In the genomic region with DNA sequence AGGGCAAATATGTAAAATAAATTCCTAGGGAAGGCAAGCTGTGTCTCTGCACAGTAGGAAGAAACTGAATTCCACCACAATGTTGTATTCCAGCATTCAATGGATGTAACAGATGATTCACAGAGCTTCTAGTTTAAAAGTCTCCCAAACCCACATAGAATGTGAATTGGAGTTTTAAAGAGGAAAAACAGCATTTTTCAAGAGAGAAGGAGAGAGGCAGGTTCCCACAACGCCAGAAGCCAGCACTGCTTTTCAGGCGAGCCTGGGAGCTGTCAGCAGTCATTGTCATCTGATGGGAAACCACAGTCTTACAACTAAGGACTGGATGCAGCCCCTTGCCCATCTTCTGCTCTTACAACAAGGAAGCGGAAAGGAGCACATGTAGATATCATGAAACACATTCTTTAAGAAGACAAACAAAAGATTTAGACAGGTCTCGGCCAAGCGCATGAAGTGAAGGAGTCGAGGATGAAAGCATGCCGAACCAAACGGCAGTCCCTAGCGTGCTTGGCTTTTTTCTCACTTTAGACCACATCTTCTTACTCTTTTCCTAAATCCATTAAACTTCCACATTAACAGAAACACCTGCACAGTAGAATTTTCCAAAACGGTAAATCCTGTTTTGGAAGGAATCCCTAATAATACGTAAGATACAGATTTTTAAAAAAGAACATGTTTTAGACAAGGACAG, we compare ENCODE assay signal across 9 cellular contexts. TPM values are rescaled to one million over a fixed set of nuclear protein-coding genes. Genes with fewer than 3 reads are reported as not detected.
A peak's percentile ranks its signal among the peaks of the same experiment; 100 is the strongest.
DNase-seq lines count a peak whose midpoint lies in the region; ATAC-seq and TF ChIP-seq lines count a peak whose summit lies in the region.
"Had no signal": no experiment of that assay in that cellular context is flagged by ENCODE, and none has a peak within 500 bp of the region (broad histone marks: within the 10 kb centered on the region; RNA-seq: fewer than 3 reads in every experiment).

No MANE protein-coding gene starts in this region.

- peak overlapping the region; percentile 76 for H3K4me2 ChIP-seq in BLaER1

- TF ChIP-seq POLR2A in esophagus muscularis mucosa (IDR thresholded peaks at IDR 0.05; ENCODE audit: low read depth), result no peak

- no peaks in the 10 kb centered on the region for H3K4me1 ChIP-seq in BLaER1
- peaks cover 0 to 14% (median 14%) of the 10 kb centered on the region in 4 donors for H3K4me1 ChIP-seq in esophagus muscularis mucosa
- no peaks in the 10 kb centered on the region for H3K4me1 ChIP-seq in aorta (ENCODE audit: control insufficient read depth in 1 of 2, insufficient read depth in 2 of 2, low read length in 2 of 2)

- H4K20me1 ChIP-seq in BLaER1, result no peaks in the 10 kb centered on the region

- H3K36me3 ChIP-seq in BLaER1 (no peaks in the 10 kb centered on the region), esophagus muscularis mucosa (no peaks in the 10 kb centered on the region), aorta (ENCODE audit: control insufficient read depth in 1 of 2, insufficient read depth in 2 of 2, low read length in 1 of 2) (no peaks in the 10 kb centered on the region)
- H3K36me3 ChIP-seq: neutrophil had no signal

- H3K4me3 ChIP-seq in BLaER1 (peak overlapping the region; percentile 63; the same call in 1 of the 2 replicates), esophagus muscularis mucosa (peak overlapping the region; percentile 49 to 53 (median 52)), aorta (ENCODE audit: low read length in 2 of 2) (no peak overlapping the region)

- H3K9ac ChIP-seq in BLaER1, result no peak overlapping the region

- intact Hi-C loops in esophagus muscularis mucosa (cut with DNase I), result no loop called here
- intact Hi-C loops in aorta (cut with DNase I), result no loop called here

- ATAC-seq in HG02571 (IDR thresholded peaks at IDR 0.05; ENCODE audit: unreplicated experiment), result no peak
- no peak for ATAC-seq in aorta (ENCODE audit: low FRiP score)

- WGBS in esophagus muscularis mucosa, result 24% methylated on average over 11 of the region's 11 CpGs
- WGBS in aorta, 2 donors, result 10 to 11% methylated on average over 11 of the region's 11 CpGs

- H3K9me3 ChIP-seq in BLaER1 (peaks cover 5% of the 10 kb centered on the region; the same call in 1 of the 2 replicates), esophagus muscularis mucosa (no peaks in the 10 kb centered on the region), aorta (ENCODE audit: control insufficient read depth, low read length) (peaks cover 2% of the 10 kb centered on the region)
- H3K9me3 ChIP-seq: neutrophil had no signal

- no peak for TF ChIP-seq CTCF in esophagus muscularis mucosa (IDR thresholded peaks at IDR 0.05)

- TF ChIP-seq EP300 in esophagus muscularis mucosa (IDR thresholded peaks at IDR 0.05), result no peak

- H3K27ac ChIP-seq in BLaER1, result no peak overlapping the region
- no peak overlapping the region for H3K27ac ChIP-seq in esophagus muscularis mucosa (replicated peaks in 1 of 4)
- H3K27ac ChIP-seq in aorta (ENCODE audit: low read depth in 1 of 2, low read length in 2 of 2), result no peak overlapping the region
- H3K27ac ChIP-seq: neutrophil had no signal

- DNase-seq in NCI-H146 (lab: John Stamatoyannopoulos, UW), result peak; percentile 4
- no peak for DNase-seq in esophagus muscularis mucosa (ENCODE audit: extremely low spot score)
- peak; percentile 5 for DNase-seq in occipital lobe (lab: John Stamatoyannopoulos, UW)
- DNase-seq in SHP77 treated with DMSO at 0.1 percent for 48 hours (lab: John Stamatoyannopoulos, UW), result no peak
- no peak for DNase-seq in NOMO-1 treated with dmso at 0.1 percent for 144 hours (lab: John Stamatoyannopoulos, UW; ENCODE audit: unreplicated experiment)
- no peak for DNase-seq in aorta

- H3K27me3 ChIP-seq in BLaER1 (peaks cover 24% of the 10 kb centered on the region), esophagus muscularis mucosa (peaks cover 0 to 56% (median 20%) of the 10 kb centered on the region in 4 donors), aorta (ENCODE audit: control insufficient read depth in 1 of 2, insufficient read depth in 2 of 2, low read length in 1 of 2) (no peaks in the 10 kb centered on the region)

RNA-seq across cellular contexts. Expression of a gene that starts 0.6 kb away (rescaled TPM):
- total RNA-seq in esophagus muscularis mucosa, result under 1 TPM in 1 of 4 donors, not detected in 3; 0.17 TPM
- total RNA-seq in occipital lobe, result 30.6 TPM
- not detected for total RNA-seq in aorta
- polyA plus RNA-seq in aorta, result not detected

Comparison
In these comparisons a context has a peak if more than half of its experiments do, and no peak if none do; other contexts are left out.
1. H3K4me3 ChIP-seq: peak in BLaER1 (single experiment) and esophagus muscularis mucosa (4 of 4); none in aorta (0 of 2).
2. DNase-seq: peak in NCI-H146 (single experiment) and occipital lobe (single experiment); none in esophagus muscularis mucosa (single experiment), SHP77 treated with DMSO at 0.1 percent for 48 hours (single experiment), NOMO-1 treated with dmso at 0.1 percent for 144 hours (single experiment) and aorta (0 of 2).
3. RNA of a gene that starts 0.6 kb away (total RNA-seq): 30.6 TPM in occipital lobe (single experiment); 0.17 TPM in esophagus muscularis mucosa and not detected in aorta; every median in the first group is over 10 times any median in the second.